Comparison of ENCODE assay signal across 17 cellular contexts in the genomic region with DNA sequence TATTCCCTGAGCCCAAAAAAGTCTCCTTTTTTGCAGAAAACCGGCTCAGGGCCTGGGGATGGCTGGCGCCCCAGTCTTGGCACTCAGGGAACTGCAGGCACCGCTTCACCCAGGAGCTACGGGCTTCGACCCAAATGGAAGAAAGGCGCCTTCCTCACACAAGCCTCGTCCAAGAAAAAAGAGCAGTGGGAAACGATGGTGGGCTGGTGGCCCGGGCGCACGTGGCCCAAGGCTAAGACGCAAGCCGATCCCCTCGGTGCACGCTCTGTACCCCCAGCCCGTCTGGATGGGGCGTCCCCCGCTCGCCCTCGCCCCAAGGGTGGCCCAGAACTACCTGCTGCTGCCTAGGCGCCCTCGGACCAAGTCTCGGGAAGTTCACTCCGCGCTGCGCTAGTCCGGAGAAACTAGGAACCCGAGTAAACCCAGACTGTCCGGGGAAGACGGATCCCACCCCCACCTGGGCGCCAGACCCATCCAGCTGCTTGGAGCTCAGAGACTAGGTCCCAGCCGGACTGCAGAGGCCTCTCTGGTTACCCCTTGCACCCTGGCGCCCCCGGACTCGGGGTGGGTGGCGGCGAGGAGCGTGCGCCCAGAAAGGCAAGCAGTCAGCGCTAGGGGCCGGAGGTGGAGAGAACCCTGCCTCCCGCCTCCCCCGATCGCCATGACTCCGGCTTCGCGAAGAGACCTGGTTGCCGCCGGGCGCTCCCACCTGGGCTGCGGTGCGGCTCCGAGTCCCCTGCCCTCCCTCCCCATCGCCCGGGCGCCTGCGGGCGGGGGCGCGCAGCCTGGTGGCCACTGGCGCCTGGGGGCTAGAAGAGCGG.
DNase-seq lines count a peak whose midpoint lies in the region; ATAC-seq, FAIRE-seq and TF ChIP-seq lines count a peak whose summit lies in the region.
"Had no signal": no experiment of that assay in that cellular context is flagged by ENCODE, and none has a peak within 500 bp of the region (broad histone marks: within the 10 kb centered on the region; RNA-seq: fewer than 3 reads in every experiment).

No MANE protein-coding gene starts in this region.

- peak overlapping the region; percentile 99 for H3K18ac ChIP-seq in H1 (ENCODE audit: extremely low read depth, low read length)

- intact Hi-C loops in right cardiac atrium (cut with DNase I), result no loop called here
- intact Hi-C loops in body of pancreas (cut with DNase I), result no loop called here

- CTCF ChIA-PET in H1 (lab: Charles Lee; ENCODE audit: partially characterized antibody), result interaction anchor here (0.7 to 5.5 kb wide), 24 partner anchors 9 to 465 kb away, joined by 3 to 50 read pairs (median 6); no protein-coding TSS in a partner anchor

- H3K9me3 ChIP-seq in right atrium auricular region (peaks cover 0 to 8% of the 10 kb centered on the region in 2 donors), right cardiac atrium (ENCODE audit: control insufficient read depth, low read length) (peaks cover 4% of the 10 kb centered on the region), H1 (ENCODE audit: insufficient read depth in 2 of 2, low read depth in 1 of 2, low read length in 1 of 2) (peaks cover 4 to 7% of the 10 kb centered on the region in 2 experiments; a peak in 3 of 4 replicates), body of pancreas (no peaks in the 10 kb centered on the region)

- H3K56ac ChIP-seq in H1 (replicated peaks; ENCODE audit: insufficient read length, low read depth, low read length), result peak overlapping the region; percentile 9

- H2BK120ac ChIP-seq in H1 (replicated peaks; ENCODE audit: low read depth, low read length), result no peak overlapping the region

- POLR2A ChIA-PET in H1 (lab: Charles Lee; ENCODE audit: partially characterized antibody), result interaction anchor here (0.7 to 1.5 kb wide), 15 partner anchors 8 to 153 kb away, joined by 3 to 4 read pairs (median 3); no protein-coding TSS in a partner anchor

- H3K79me1 ChIP-seq in H1 (ENCODE audit: low read depth, low read length), result peaks cover 6% of the 10 kb centered on the region; the same call in 1 of the 2 replicates

- no peak for ATAC-seq in right cardiac atrium
- ATAC-seq in body of pancreas, result no peak
- ATAC-seq: left ventricle myocardium superior had no signal

- no peak for FAIRE-seq in H1 (lab: Jason Lieb, UNC)
- FAIRE-seq: astrocyte had no signal

- 2% methylated on average over 62 of the region's 62 CpGs for WGBS in right cardiac atrium
- WGBS in H1 (ENCODE audit: extremely low coverage in 1 of 2, insufficient coverage in 1 of 2, insufficient read length in 1 of 2, insufficient replicate concordance in 2 of 2, low coverage in 1 of 2, low lambda C conversion rate in 2 of 2, missing lambda C conversion rate in 1 of 2), 2 experiments, result 2% methylated on average over 48 of the region's 62 CpGs; no CpG with 5 or more reads in 1 of the 2 experiments
- WGBS in body of pancreas, 2 donors, result 1% methylated on average over 60 of the region's 62 CpGs; no CpG with 5 or more reads in 1 of the 2 donors

- no peak overlapping the region for H2BK20ac ChIP-seq in H1 (ENCODE audit: low read length)

- peak overlapping the region; percentile 72; the same call in 1 of the 2 replicates for H2BK15ac ChIP-seq in H1 (ENCODE audit: low read length)

- H4K20me1 ChIP-seq in H1 (replicated peaks in 1 of 2; ENCODE audit: control insufficient read depth in 1 of 2, insufficient read depth in 2 of 2, low read length in 2 of 2), result peaks cover 0 to 3% of the 10 kb centered on the region in 2 experiments

- TF ChIP-seq RAD21 in H1 (IDR thresholded peaks at IDR 0.05 in 1 of 2, conservative IDR thresholded peaks at IDR 0.05 in 1 of 2; ENCODE audit: low read depth in 2 of 2, low read length in 2 of 2), result peak; percentile 48 to 56; a peak in 3 of 4 replicates

- no peak overlapping the region for H3K14ac ChIP-seq in H1 (ENCODE audit: insufficient read length)

- H3K4me1 ChIP-seq in right atrium auricular region (no peaks in the 10 kb centered on the region), right cardiac atrium (ENCODE audit: control insufficient read depth, insufficient read depth, low read length) (no peaks in the 10 kb centered on the region), H1 (replicated peaks in 1 of 4; ENCODE audit: control insufficient read depth in 3 of 4, insufficient read depth in 4 of 4, low read length in 3 of 4) (peaks cover 4 to 17% (median 13%) of the 10 kb centered on the region in 4 experiments), body of pancreas (peaks cover 19% of the 10 kb centered on the region)
- H3K4me1 ChIP-seq: SJCRH30 had no signal

- H3K4me3 ChIP-seq in right atrium auricular region, result peak overlapping the region in 1 of 2 donors; percentile 27
- no peak overlapping the region for H3K4me3 ChIP-seq in right cardiac atrium (ENCODE audit: low read length)
- H3K4me3 ChIP-seq in H1 (ENCODE audit: extremely low read depth in 1 of 4, insufficient read depth in 2 of 4, low read depth in 3 of 4, low read length in 4 of 4), result peak overlapping the region; percentile 62 to 98 (median 70)
- no peak overlapping the region for H3K4me3 ChIP-seq in body of pancreas
- H3K4me3 ChIP-seq: SJCRH30 had no signal

- H3K4ac ChIP-seq in H1 (replicated peaks; ENCODE audit: insufficient read length, low read depth, low read length), result no peak overlapping the region

- H3K9ac ChIP-seq in H1 (replicated peaks in 1 of 4; ENCODE audit: extremely low read depth in 1 of 4, low read depth in 3 of 4, low read length in 3 of 4), result peak overlapping the region; percentile 24 to 65 (median 63); a peak in 6 of 7 replicates

- H2AFZ ChIP-seq in H1 (ENCODE audit: low read length), result peak overlapping the region; percentile 74; the same call in 1 of the 2 replicates

- no peak overlapping the region for H3K23ac ChIP-seq in H1 (ENCODE audit: insufficient read length)

- H2AK5ac ChIP-seq in H1 (ENCODE audit: low read depth, low read length), result no peak overlapping the region

- H4K5ac ChIP-seq in H1 (ENCODE audit: insufficient read length, low read depth, low read length), result no peak overlapping the region

- H3K4me2 ChIP-seq in H1 (ENCODE audit: insufficient read depth in 1 of 2, low read depth in 2 of 2, low read length in 2 of 2), result peak overlapping the region; percentile 65 to 90

- no peak for TF ChIP-seq EP300 in H1 (IDR thresholded peaks at IDR 0.05; ENCODE audit: borderline replicate concordance in 1 of 2, low read depth in 2 of 2, low read length in 2 of 2)

- H2BK5ac ChIP-seq in H1 (ENCODE audit: low read depth, low read length), result peak overlapping the region; percentile 72; the same call in 1 of the 2 replicates

- H3K27ac ChIP-seq in right atrium auricular region (no peak overlapping the region), right cardiac atrium (ENCODE audit: low read length) (no peak overlapping the region), H1 (ENCODE audit: low read depth, low read length) (no peak overlapping the region), body of pancreas (no peak overlapping the region)
- H3K27ac ChIP-seq: HL-60, SJCRH30 had no signal

- peaks cover 3 to 13% of the 10 kb centered on the region in 2 donors for H3K27me3 ChIP-seq in right atrium auricular region
- peaks cover 2% of the 10 kb centered on the region for H3K27me3 ChIP-seq in right cardiac atrium (ENCODE audit: control insufficient read depth, insufficient read depth)
- H3K27me3 ChIP-seq in H1 (replicated peaks in 1 of 4; ENCODE audit: control insufficient read depth in 3 of 4, extremely low read depth in 1 of 4, insufficient read depth in 3 of 4, low read length in 3 of 4), result peaks cover 0 to 19% (median 9%) of the 10 kb centered on the region in 4 experiments; a peak in 6 of 7 replicates
- no peaks in the 10 kb centered on the region for H3K27me3 ChIP-seq in body of pancreas
- H3K27me3 ChIP-seq: SJCRH30 had no signal

- DNase-seq in right atrium auricular region (ENCODE audit: low spot score), result peak; percentile 34
- no peak for DNase-seq in right cardiac atrium
- peak in 1 of 2 experiments; percentile 79 for DNase-seq in H1 (ENCODE audit: low read depth in 1 of 2, low spot score in 2 of 2)
- peak; percentile 58 for DNase-seq in medulla oblongata (ENCODE audit: extremely low spot score)
- DNase-seq in body of pancreas, result no peak
- no peak for DNase-seq in NCI-H510A (lab: John Stamatoyannopoulos, UW)
- DNase-seq in stimulated activated CD4-positive, alpha-beta T cell treated with anti-CD3 and anti-CD28 coated beads, Interleukin-2, amount 100 ng/mL, for 24 hours, result no peak
- no peak for DNase-seq in NCI-H1694 (lab: John Stamatoyannopoulos, UW)
- DNase-seq: activated CD4-positive, alpha-beta memory T cell treated with anti-CD3 and anti-CD28 coated beads, Interleukin-2, amount 10 ng/mL, durations not matched to agents 7 days and 5 days; COR-L47; effector CD4-positive, alpha-beta T cell; foreskin melanocyte; left ventricle myocardium superior; SJCRH30; stimulated activated CD4-positive, alpha-beta T cell treated with anti-CD3 and anti-CD28 coated beads, Interleukin-12 subunit alpha, Interleukin-12 subunit beta, amount 100 ng/mL, for 4 hours had no signal

- H4K91ac ChIP-seq in H1 (replicated peaks; ENCODE audit: insufficient read length, low read length), result peak overlapping the region; percentile 79

- H3K79me2 ChIP-seq in H1 (ENCODE audit: control insufficient read depth in 1 of 2, insufficient read depth in 2 of 2, low read length in 2 of 2), result peaks cover 0 to 42% of the 10 kb centered on the region in 2 experiments; a peak in 2 of 4 replicates

- peaks cover 23% of the 10 kb centered on the region; the same call in 1 of the 2 replicates for H3K23me2 ChIP-seq in H1 (ENCODE audit: low read depth, low read length)

- TF ChIP-seq POLR2A in H1 (IDR thresholded peaks at IDR 0.05; ENCODE audit: control extremely low read depth in 1 of 2, low read depth in 2 of 2, low read length in 2 of 2) (peak in 1 of 2 experiments; percentile 66; a peak in 2 of 3 replicates), body of pancreas (IDR thresholded peaks at IDR 0.05) (no peak)

- H3K36me3 ChIP-seq in right atrium auricular region, result no peaks in the 10 kb centered on the region
- H3K36me3 ChIP-seq in H1 (ENCODE audit: control insufficient read depth in 2 of 4, insufficient read depth in 4 of 4, low read length in 3 of 4), result peaks cover 0 to 2% (median 0%) of the 10 kb centered on the region in 4 experiments; a peak in 1 of 8 replicates
- no peaks in the 10 kb centered on the region for H3K36me3 ChIP-seq in body of pancreas (replicated peaks in 1 of 2; ENCODE audit: insufficient read depth in 1 of 2, low read depth in 2 of 2)
- H3K36me3 ChIP-seq: SJCRH30 had no signal

- peak overlapping the region; percentile 94 for H2BK12ac ChIP-seq in H1 (ENCODE audit: low read depth, low read length)

- no peak for TF ChIP-seq CTCF in right atrium auricular region (IDR thresholded peaks at IDR 0.05)
- peak; percentile 34 to 47 (median 45) for TF ChIP-seq CTCF in H1 (IDR thresholded peaks at IDR 0.05; ENCODE audit: control extremely low read depth in 1 of 3, insufficient read depth in 1 of 3, low read depth in 1 of 3, low read length in 3 of 3)
- no peak for TF ChIP-seq CTCF in body of pancreas (IDR thresholded peaks at IDR 0.05)

- peak overlapping the region; percentile 76 for H4K8ac ChIP-seq in H1 (ENCODE audit: extremely low read depth, insufficient read depth, low read length)

TF ChIP-seq in H1, 55 proteins besides CTCF, POLR2A, EP300 and RAD21 (continues in another document):
- TF ChIP-seq ASH2L (IDR thresholded peaks at IDR 0.05; ENCODE audit: low read length) (no peak), SRF (IDR thresholded peaks at IDR 0.05; ENCODE audit: low read depth, low read length) (no peak), JUND (IDR thresholded peaks at IDR 0.05; ENCODE audit: low read length) (no peak)

Comparison
In these comparisons a context has a peak if more than half of its experiments do, and no peak if none do; other contexts are left out.
1. DNase-seq: peak in right atrium auricular region (single experiment) and medulla oblongata (single experiment); none in right cardiac atrium (0 of 3), body of pancreas (0 of 4), NCI-H510A (single experiment), stimulated activated CD4-positive, alpha-beta T cell treated with anti-CD3 and anti-CD28 coated beads, Interleukin-2, amount 100 ng/mL, for 24 hours (0 of 2) and NCI-H1694 (single experiment).
2. H3K4me3 ChIP-seq: peak in H1 (4 of 4); none in right cardiac atrium (single experiment) and body of pancreas (0 of 2).
3. CTCF ChIP-seq: peak in H1 (3 of 3); none in right atrium auricular region (0 of 2) and body of pancreas (0 of 7).